14 cellular contexts compared by ENCODE assay signal in the genomic region with DNA sequence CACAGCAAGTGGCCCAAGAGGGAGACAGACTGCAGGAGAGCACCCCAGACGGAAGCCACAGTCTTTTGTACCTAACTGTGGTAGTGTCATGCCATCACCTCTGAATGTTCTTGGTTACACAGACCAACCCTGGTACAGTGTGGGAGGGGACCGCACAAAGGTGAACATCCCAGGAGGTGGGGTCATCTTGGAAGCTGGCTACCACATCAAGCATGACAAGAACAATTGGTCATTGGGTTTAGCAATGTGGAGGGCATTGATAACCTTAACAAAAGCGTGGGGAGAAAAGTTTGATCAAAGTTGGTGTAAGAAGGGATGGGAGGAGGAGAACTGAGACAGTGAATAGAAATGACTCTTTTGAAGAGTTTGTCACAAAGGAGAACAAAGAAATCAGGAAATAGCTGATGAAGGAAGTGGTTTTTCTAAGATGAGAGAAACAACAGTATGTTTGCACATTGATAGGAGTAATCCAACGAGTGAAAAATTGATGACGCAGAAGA.
A peak's percentile ranks its signal among the peaks of the same experiment; 100 is the strongest.
DNase-seq lines count a peak whose midpoint lies in the region; ATAC-seq lines count a peak whose summit lies in the region.
"Had no signal": no experiment of that assay in that cellular context is flagged by ENCODE, and none has a peak within 500 bp of the region (broad histone marks: within the 10 kb centered on the region; RNA-seq: fewer than 3 reads in every experiment).

No MANE protein-coding gene starts in this region.

- no peak overlapping the region for H3K27ac Mint-ChIP-seq in activated T-helper 1 cell treated with anti-CD3 and anti-CD28 coated beads, Interleukin-12 subunit alpha, Interleukin-12 subunit beta, Interleukin-2, Interleukin-4 antibody, amounts not matched to agents 30 ng/mL and 10 ng/mL and 1 ng/mL, durations not matched to agents 14 hours and 24 hours and 36 hours

- no peaks in the 10 kb centered on the region for H3K36me3 Mint-ChIP-seq in activated T-helper 1 cell treated with anti-CD3 and anti-CD28 coated beads, Interleukin-12 subunit alpha, Interleukin-12 subunit beta, Interleukin-2, Interleukin-4 antibody, amounts not matched to agents 30 ng/mL and 10 ng/mL and 1 ng/mL, durations not matched to agents 14 hours and 24 hours and 36 hours (ENCODE audit: low read depth)

- H3K4me1 Mint-ChIP-seq in activated T-helper 1 cell treated with anti-CD3 and anti-CD28 coated beads, Interleukin-12 subunit alpha, Interleukin-12 subunit beta, Interleukin-2, Interleukin-4 antibody, amounts not matched to agents 30 ng/mL and 10 ng/mL and 1 ng/mL, durations not matched to agents 14 hours and 24 hours and 36 hours (ENCODE audit: low read depth), result peaks cover 42% of the 10 kb centered on the region

- DNase-seq in activated gamma-delta T cell treated with Interleukin-2 at 50 U/mL for 16 hours, result peak; percentile 46
- DNase-seq in activated gamma-delta T cell (lab: John Stamatoyannopoulos, UW), result no peak
- peak; percentile 41 for DNase-seq in activated T-helper 1 cell treated with anti-CD3 and anti-CD28 coated beads, Interleukin-12 subunit alpha, Interleukin-12 subunit beta, Interleukin-2, Interleukin-4 antibody, amounts not matched to agents 30 ng/mL and 10 ng/mL and 1 ng/mL, durations not matched to agents 14 hours and 24 hours and 36 hours (ENCODE audit: low spot score)
- peak; percentile 17 to 36 (median 35) for DNase-seq in stimulated activated CD4-positive, alpha-beta T cell treated with anti-CD3 and anti-CD28 coated beads, Interleukin-12 subunit alpha, Interleukin-12 subunit beta, amount 100 ng/mL, for 48 hours (ENCODE audit: low read depth in 2 of 3, low spot score in 1 of 3)
- no peak for DNase-seq in cortex of kidney (lab: John Stamatoyannopoulos, UW)
- DNase-seq in AG08396 (ENCODE audit: low spot score), result no peak
- DNase-seq in NCI-H2171 treated with DMSO at 0.1 percent for 48 hours (lab: John Stamatoyannopoulos, UW), result no peak
- DNase-seq: DMS53, midbrain, NCI-H226, WERI-Rb-1 had no signal

- H3K4me3 Mint-ChIP-seq in activated T-helper 1 cell treated with anti-CD3 and anti-CD28 coated beads, Interleukin-12 subunit alpha, Interleukin-12 subunit beta, Interleukin-2, Interleukin-4 antibody, amounts not matched to agents 30 ng/mL and 10 ng/mL and 1 ng/mL, durations not matched to agents 14 hours and 24 hours and 36 hours, result no peak overlapping the region

- no peaks in the 10 kb centered on the region for H3K9me3 Mint-ChIP-seq in activated T-helper 1 cell treated with anti-CD3 and anti-CD28 coated beads, Interleukin-12 subunit alpha, Interleukin-12 subunit beta, Interleukin-2, Interleukin-4 antibody, amounts not matched to agents 30 ng/mL and 10 ng/mL and 1 ng/mL, durations not matched to agents 14 hours and 24 hours and 36 hours

- H3K27me3 Mint-ChIP-seq in activated T-helper 1 cell treated with anti-CD3 and anti-CD28 coated beads, Interleukin-12 subunit alpha, Interleukin-12 subunit beta, Interleukin-2, Interleukin-4 antibody, amounts not matched to agents 30 ng/mL and 10 ng/mL and 1 ng/mL, durations not matched to agents 14 hours and 24 hours and 36 hours (ENCODE audit: insufficient read depth), result no peaks in the 10 kb centered on the region

- intact Hi-C loops in activated T-helper 1 cell treated with anti-CD3 and anti-CD28 coated beads, Interleukin-12 subunit alpha, Interleukin-12 subunit beta, Interleukin-2, Interleukin-4 antibody, amounts not matched to agents 30 ng/mL and 10 ng/mL and 1 ng/mL, durations not matched to agents 14 hours and 24 hours and 36 hours (cut with micrococcal nuclease), result loop anchor here (2.0 to 10.0 kb wide), 4 partner anchors 29 to 853 kb away; no protein-coding TSS in a partner anchor

- ATAC-seq in GM19467 (IDR thresholded peaks at IDR 0.05; ENCODE audit: unreplicated experiment), result no peak
- ATAC-seq: A549, Panc1 had no signal

Comparison
In these comparisons a context has a peak if more than half of its experiments do, and no peak if none do; other contexts are left out.
1. DNase-seq: peak in activated gamma-delta T cell treated with Interleukin-2 at 50 U/mL for 16 hours (single experiment), activated T-helper 1 cell treated with anti-CD3 and anti-CD28 coated beads, Interleukin-12 subunit alpha, Interleukin-12 subunit beta, Interleukin-2, Interleukin-4 antibody, amounts not matched to agents 30 ng/mL and 10 ng/mL and 1 ng/mL, durations not matched to agents 14 hours and 24 hours and 36 hours (single experiment) and stimulated activated CD4-positive, alpha-beta T cell treated with anti-CD3 and anti-CD28 coated beads, Interleukin-12 subunit alpha, Interleukin-12 subunit beta, amount 100 ng/mL, for 48 hours (3 of 3); none in activated gamma-delta T cell (single experiment), cortex of kidney (single experiment), AG08396 (single experiment) and NCI-H2171 treated with DMSO at 0.1 percent for 48 hours (single experiment).